7 cellular contexts compared by ENCODE assay signal in the genomic region with DNA sequence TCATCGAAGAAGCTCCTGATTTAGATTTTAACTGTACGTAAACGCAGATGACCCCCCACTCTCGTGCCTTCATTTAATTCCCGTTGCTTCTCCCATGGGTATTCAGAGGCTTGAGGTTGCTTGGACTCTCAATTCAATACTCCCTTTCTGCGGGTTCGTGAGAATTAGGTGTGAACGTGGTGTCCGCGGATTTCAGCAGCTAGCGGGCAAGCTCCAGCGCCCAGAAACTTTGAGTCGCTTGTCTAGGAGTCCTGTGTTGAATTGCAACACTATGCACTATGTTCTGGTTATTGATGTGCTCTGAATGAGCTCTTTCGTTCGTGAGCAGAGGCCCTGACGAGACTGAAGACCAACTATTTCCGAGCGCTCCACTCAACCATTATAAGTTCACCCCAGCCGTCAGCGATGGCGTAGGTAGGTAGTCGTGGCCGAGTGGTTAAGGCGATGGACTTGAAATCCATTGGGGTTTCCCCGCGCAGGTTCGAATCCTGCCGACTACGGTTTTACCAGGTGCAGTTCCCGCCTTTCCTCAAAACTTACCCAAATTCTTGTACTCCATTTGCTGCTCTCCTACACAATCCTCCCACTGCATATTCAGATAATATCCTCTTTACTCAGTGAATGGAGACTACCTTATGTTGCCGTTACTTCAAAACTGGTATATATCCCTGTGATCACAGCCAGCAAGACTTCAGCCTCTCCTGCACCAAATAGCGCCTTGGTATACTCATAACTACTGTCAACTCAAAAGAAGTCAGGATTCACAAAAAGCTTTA.
DNase-seq lines count a peak whose midpoint lies in the region; ATAC-seq, FAIRE-seq and TF ChIP-seq lines count a peak whose summit lies in the region.

No MANE protein-coding gene starts in this region.

- no peak overlapping the region for H3K27ac ChIP-seq in parathyroid adenoma
- H3K27ac ChIP-seq in heart left ventricle: no peak overlapping the region

- H3K9ac ChIP-seq in parathyroid adenoma: no peak overlapping the region

- peak; percentile 46 for ATAC-seq in GM19438 (IDR thresholded peaks at IDR 0.05; ENCODE audit: low read depth, unreplicated experiment)
- ATAC-seq in heart left ventricle: no peak
- no peak for ATAC-seq in GM21515 (IDR thresholded peaks at IDR 0.05; ENCODE audit: unreplicated experiment)

- FAIRE-seq in bronchial epithelial cell (lab: Jason Lieb, UNC): peak; percentile 32

- H3K27me3 ChIP-seq in MG63: no peaks in the 10 kb centered on the region
- H3K27me3 ChIP-seq in bronchial epithelial cell (ENCODE audit: control insufficient read depth, insufficient read depth, low read length): no peaks in the 10 kb centered on the region
- peaks cover 4% of the 10 kb centered on the region for H3K27me3 ChIP-seq in parathyroid adenoma (ENCODE audit: control insufficient read depth, insufficient read depth, low read length)
- peaks cover 33 to 100% (median 85%) of the 10 kb centered on the region in 9 donors for H3K27me3 ChIP-seq in heart left ventricle

- H3K36me3 ChIP-seq in MG63 (no peaks in the 10 kb centered on the region), bronchial epithelial cell (ENCODE audit: control insufficient read depth, insufficient read depth, low read length) (no peaks in the 10 kb centered on the region), parathyroid adenoma (ENCODE audit: control insufficient read depth, insufficient read depth, low read length) (no peaks in the 10 kb centered on the region), heart left ventricle (no peaks in the 10 kb centered on the region)

- H2AFZ ChIP-seq in parathyroid adenoma: peak overlapping the region; percentile 0

- TF ChIP-seq CTCF in bronchial epithelial cell (IDR thresholded peaks at IDR 0.05; ENCODE audit: insufficient read depth, low read length, severe bottlenecking) (no peak), parathyroid adenoma (IDR thresholded peaks at IDR 0.05) (no peak), heart left ventricle (IDR thresholded peaks at IDR 0.05) (no peak)

- H3K4me2 ChIP-seq in parathyroid adenoma (ENCODE audit: low read length): no peak overlapping the region

- intact Hi-C loops in heart left ventricle (cut with DNase I): no loop called here

- DNase-seq in MG63: peak; percentile 96
- peak; percentile 84 for DNase-seq in bronchial epithelial cell (ENCODE audit: low read depth)
- DNase-seq in DMS114 treated with DMSO at 0.1 percent for 48 hours (lab: John Stamatoyannopoulos, UW; ENCODE audit: unreplicated experiment): no peak
- DNase-seq in heart left ventricle: no peak

- H3K9me3 ChIP-seq in MG63 (peaks cover 7% of the 10 kb centered on the region), parathyroid adenoma (ENCODE audit: control insufficient read depth, low read length) (no peaks in the 10 kb centered on the region), heart left ventricle (peaks cover 0 to 6% (median 0%) of the 10 kb centered on the region in 12 donors)

- TF ChIP-seq POLR2A in heart left ventricle (IDR thresholded peaks at IDR 0.05): no peak

- H3K4me3 ChIP-seq in MG63 (peak overlapping the region; percentile 50), bronchial epithelial cell (ENCODE audit: low read depth, low read length) (peak overlapping the region; percentile 34), parathyroid adenoma (ENCODE audit: low read depth, low read length) (no peak overlapping the region), heart left ventricle (peak overlapping the region in 4 of 12 donors; percentile 6 to 29 (median 13))

- no peaks in the 10 kb centered on the region for H3K79me2 ChIP-seq in parathyroid adenoma

- WGBS in heart left ventricle, 4 donors: 5 to 6% (median 5%) methylated on average over 31 to 32 of the region's 32 CpGs

- H3K4me1 ChIP-seq in parathyroid adenoma (no peaks in the 10 kb centered on the region), heart left ventricle (peaks cover 0 to 8% (median 0%) of the 10 kb centered on the region in 12 donors)

Comparison
In these comparisons a context has a peak if more than half of its experiments do, and no peak if none do; other contexts are left out.
1. DNase-seq: peak in MG63 (single experiment) and bronchial epithelial cell (single experiment); none in DMS114 treated with DMSO at 0.1 percent for 48 hours (single experiment) and heart left ventricle (0 of 5).